In the genomic region with DNA sequence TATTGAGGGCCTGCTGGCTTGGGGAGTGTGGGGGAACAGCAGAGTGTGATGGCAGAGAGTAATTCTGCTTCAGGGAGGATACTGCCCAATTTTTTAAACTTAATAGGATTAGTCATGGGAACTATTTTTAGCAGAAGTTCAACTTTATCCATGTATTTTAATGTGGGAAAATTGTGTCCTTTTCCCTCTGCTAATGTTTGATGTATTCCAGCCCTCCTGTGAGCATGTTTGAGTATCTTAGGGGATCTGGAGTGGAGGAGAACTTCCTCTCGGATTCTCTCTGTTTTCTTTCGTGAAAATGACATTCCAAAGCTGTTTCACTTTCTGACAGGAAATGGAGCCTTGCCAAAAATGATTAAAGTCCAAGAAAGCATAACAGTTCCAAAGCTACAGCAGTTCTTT, we compare ENCODE assay signal across 9 cellular contexts.
DNase-seq lines count a peak whose midpoint lies in the region; ATAC-seq and TF ChIP-seq lines count a peak whose summit lies in the region.
"Had no signal": no experiment of that assay in that cellular context is flagged by ENCODE, and none has a peak within 500 bp of the region (broad histone marks: within the 10 kb centered on the region; RNA-seq: fewer than 3 reads in every experiment).

No MANE protein-coding gene starts in this region.

- TF ChIP-seq CTCF in ascending aorta (IDR thresholded peaks at IDR 0.05) (no peak), left ventricle myocardium inferior (IDR thresholded peaks at IDR 0.05; ENCODE audit: borderline replicate concordance) (no peak)

- intact Hi-C loops in ascending aorta (cut with DNase I) (loop anchor here (10.0 kb wide), 1 partner anchor 604 kb away; a partner anchor contains a TSS), left ventricle myocardium inferior (cut with micrococcal nuclease) (no loop called here), sciatic nerve (cut with DNase I) (no loop called here)

- H3K27ac ChIP-seq in ascending aorta = peak overlapping the region; percentile 76 to 82
- peak overlapping the region; percentile 84 for H3K27ac ChIP-seq in left ventricle myocardium inferior (replicated peaks)

- no peaks in the 10 kb centered on the region for H3K36me3 ChIP-seq in ascending aorta
- no peaks in the 10 kb centered on the region for H3K36me3 ChIP-seq in left ventricle myocardium inferior

- H3K9me3 ChIP-seq in ascending aorta (no peaks in the 10 kb centered on the region), left ventricle myocardium inferior (replicated peaks) (no peaks in the 10 kb centered on the region)

- peak overlapping the region; percentile 11 to 48 for H3K4me3 ChIP-seq in ascending aorta
- no peak overlapping the region for H3K4me3 ChIP-seq in left ventricle myocardium inferior

- peak; percentile 87 for DNase-seq in ELR (ENCODE audit: low read depth)
- DNase-seq in ascending aorta (ENCODE audit: low spot score in 2 of 2) = no peak
- no peak for DNase-seq in left ventricle myocardium inferior
- no peak for DNase-seq in sciatic nerve (ENCODE audit: low spot score)
- DNase-seq in AML-193 (lab: John Stamatoyannopoulos, UW) = no peak
- DNase-seq: central memory CD4-positive, alpha-beta T cell had no signal

- no peaks in the 10 kb centered on the region for H3K27me3 ChIP-seq in ascending aorta
- H3K27me3 ChIP-seq in left ventricle myocardium inferior (ENCODE audit: low read depth) = no peaks in the 10 kb centered on the region

- peak; percentile 77 for ATAC-seq in sciatic nerve
- ATAC-seq in GM19455 (IDR thresholded peaks at IDR 0.05; ENCODE audit: unreplicated experiment) = no peak
- ATAC-seq in HG02571 (IDR thresholded peaks at IDR 0.05; ENCODE audit: unreplicated experiment) = no peak
- no peak for ATAC-seq in GM21528 (IDR thresholded peaks at IDR 0.05; ENCODE audit: low FRiP score, unreplicated experiment)

- H3K4me1 ChIP-seq in ascending aorta (peaks cover 7 to 46% of the 10 kb centered on the region in 2 donors), left ventricle myocardium inferior (peaks cover 37% of the 10 kb centered on the region)
